8 cellular contexts compared by ENCODE assay signal in genomic region chr2:111659361-111660281, GRCh38.
DNase-seq lines count a peak whose midpoint lies in the region; ATAC-seq and TF ChIP-seq lines count a peak whose summit lies in the region.

No MANE protein-coding gene starts in this region.

- peaks cover 22% of the 10 kb centered on the region for H3K4me1 Mint-ChIP-seq in T-helper 2 cell treated with Interferon-gamma antibody and Interleukin-4, amounts not matched to agents 5 μg/mL and 100 μg/mL, for 36 hours (ENCODE audit: low read depth)

- no peak overlapping the region for H2BK12ac ChIP-seq in trophoblast cell (ENCODE audit: low read length)

- H2AK5ac ChIP-seq in trophoblast cell (ENCODE audit: low read length), result no peak overlapping the region

- peak; percentile 91 for DNase-seq in GM03348 (ENCODE audit: low spot score)
- DNase-seq in fibroblast of gingiva (ENCODE audit: low read depth), result peak; percentile 89
- peak; percentile 75 to 87 for DNase-seq in trophoblast cell
- DNase-seq in stimulated activated CD4-positive, alpha-beta T cell treated with anti-CD3 and anti-CD28 coated beads, Interleukin-2, amount 100 ng/mL, for 24 hours, result no peak
- DNase-seq in WERI-Rb-1, result no peak
- DNase-seq in T-helper 2 cell treated with Interferon-gamma antibody and Interleukin-4, amounts not matched to agents 5 μg/mL and 100 μg/mL, for 36 hours (ENCODE audit: low spot score), result no peak

- H3K9me3 ChIP-seq in OCI-LY3 (ENCODE audit: insufficient read depth, low read length), result no peaks in the 10 kb centered on the region
- H3K9me3 ChIP-seq in trophoblast cell (ENCODE audit: insufficient read depth, low read depth, low read length), result no peaks in the 10 kb centered on the region
- no peaks in the 10 kb centered on the region for H3K9me3 ChIP-seq in WERI-Rb-1 (ENCODE audit: severe bottlenecking)

- peak overlapping the region; percentile 2; the same call in 1 of the 2 replicates for H3K27ac ChIP-seq in OCI-LY3 (ENCODE audit: low read length)
- H3K27ac ChIP-seq in trophoblast cell (ENCODE audit: low read depth, low read length), result no peak overlapping the region
- no peak overlapping the region for H3K27ac ChIP-seq in WERI-Rb-1

- H2AFZ ChIP-seq in OCI-LY3 (ENCODE audit: low read depth, low read length) (no peak overlapping the region), trophoblast cell (ENCODE audit: insufficient read depth, low read length, poor library complexity) (no peak overlapping the region)

- H3K9ac ChIP-seq in OCI-LY3 (ENCODE audit: low read length), result no peak overlapping the region; the same call in 1 of the 2 replicates
- H3K9ac ChIP-seq in trophoblast cell (ENCODE audit: low read length), result no peak overlapping the region

- H3K27ac Mint-ChIP-seq in T-helper 2 cell treated with Interferon-gamma antibody and Interleukin-4, amounts not matched to agents 5 μg/mL and 100 μg/mL, for 36 hours, result no peak overlapping the region

- H3K4me2 ChIP-seq in OCI-LY3 (ENCODE audit: low read length) (peak overlapping the region; percentile 59), trophoblast cell (ENCODE audit: low read length) (no peak overlapping the region)

- H4K12ac ChIP-seq in trophoblast cell (ENCODE audit: low read depth, low read length), result no peak overlapping the region

- H3K14ac ChIP-seq in trophoblast cell (ENCODE audit: low read length), result no peak overlapping the region

- H3K9me3 Mint-ChIP-seq in T-helper 2 cell treated with Interferon-gamma antibody and Interleukin-4, amounts not matched to agents 5 μg/mL and 100 μg/mL, for 36 hours, result no peaks in the 10 kb centered on the region

- no peak overlapping the region for H2BK120ac ChIP-seq in trophoblast cell (ENCODE audit: insufficient read depth, low read length, poor library complexity)

- H4K20me1 ChIP-seq in OCI-LY3 (ENCODE audit: insufficient read depth, low read length), result no peaks in the 10 kb centered on the region

- H3K27me3 ChIP-seq in OCI-LY3 (ENCODE audit: low read depth, low read length) (peaks cover 13% of the 10 kb centered on the region), trophoblast cell (ENCODE audit: insufficient read depth, low read length) (no peaks in the 10 kb centered on the region), WERI-Rb-1 (ENCODE audit: insufficient read depth, low read depth, severe bottlenecking) (peaks cover 90% of the 10 kb centered on the region)

- no CpG with 5 or more reads among the region's 13 CpGs for whole genome bisulfite sequencing in trophoblast cell (ENCODE audit: extremely low coverage, insufficient coverage, insufficient read length)

- H3K23ac ChIP-seq in trophoblast cell (ENCODE audit: low read length), result no peak overlapping the region

- H2BK5ac ChIP-seq in trophoblast cell (ENCODE audit: low read depth, low read length, poor library complexity), result no peak overlapping the region

- no peaks in the 10 kb centered on the region for H3K36me3 Mint-ChIP-seq in T-helper 2 cell treated with Interferon-gamma antibody and Interleukin-4, amounts not matched to agents 5 μg/mL and 100 μg/mL, for 36 hours (ENCODE audit: low read depth)

- no peak overlapping the region for H3K18ac ChIP-seq in trophoblast cell (ENCODE audit: low read length)

- H3K36me3 ChIP-seq in OCI-LY3 (replicated peaks; ENCODE audit: low read depth, low read length) (no peaks in the 10 kb centered on the region), trophoblast cell (ENCODE audit: control insufficient read depth in 1 of 2, insufficient read depth in 2 of 2, low read length in 2 of 2) (no peaks in the 10 kb centered on the region), WERI-Rb-1 (no peaks in the 10 kb centered on the region)

- TF ChIP-seq CTCF in OCI-LY3 (IDR thresholded peaks at IDR 0.05; ENCODE audit: low read depth, low read length) (no peak), WERI-Rb-1 (IDR thresholded peaks at IDR 0.05; ENCODE audit: low read depth, low read length) (no peak)

- H3K79me1 ChIP-seq in trophoblast cell (ENCODE audit: low read length), result no peaks in the 10 kb centered on the region

- H3K4ac ChIP-seq in trophoblast cell (ENCODE audit: low read depth, low read length), result no peak overlapping the region

- H4K8ac ChIP-seq in trophoblast cell (ENCODE audit: low read depth, low read length), result no peak overlapping the region

- peaks cover 60% of the 10 kb centered on the region for H3K27me3 Mint-ChIP-seq in T-helper 2 cell treated with Interferon-gamma antibody and Interleukin-4, amounts not matched to agents 5 μg/mL and 100 μg/mL, for 36 hours (ENCODE audit: low read depth)

- peak overlapping the region; percentile 14; the same call in 1 of the 2 replicates for H3K4me3 ChIP-seq in OCI-LY3 (ENCODE audit: low read length)
- no peak overlapping the region for H3K4me3 ChIP-seq in trophoblast cell (ENCODE audit: low read depth, low read length)
- H3K4me3 ChIP-seq in WERI-Rb-1 (ENCODE audit: low read depth, low read length), result no peak overlapping the region

- H3K79me2 ChIP-seq in OCI-LY3 (ENCODE audit: low read length), result no peaks in the 10 kb centered on the region
- no peaks in the 10 kb centered on the region for H3K79me2 ChIP-seq in trophoblast cell (ENCODE audit: control insufficient read depth, insufficient read depth, low read length, poor library complexity)

- no peak overlapping the region for H4K91ac ChIP-seq in trophoblast cell (ENCODE audit: low read depth, low read length)

- no peak for ATAC-seq in GM18858 (IDR thresholded peaks at IDR 0.05; ENCODE audit: unreplicated experiment)

- peaks cover 69% of the 10 kb centered on the region for H3K4me1 ChIP-seq in OCI-LY3 (ENCODE audit: low read length)
- H3K4me1 ChIP-seq in trophoblast cell (ENCODE audit: control insufficient read depth in 1 of 2, insufficient read depth in 2 of 2, low read length in 2 of 2), result peaks cover 5 to 9% of the 10 kb centered on the region in 2 experiments

- H3K4me3 Mint-ChIP-seq in T-helper 2 cell treated with Interferon-gamma antibody and Interleukin-4, amounts not matched to agents 5 μg/mL and 100 μg/mL, for 36 hours, result no peak overlapping the region

Comparison
In these comparisons a context has a peak if more than half of its experiments do, and no peak if none do; other contexts are left out.
1. DNase-seq: peak in GM03348 (single experiment), fibroblast of gingiva (single experiment) and trophoblast cell (2 of 2); none in stimulated activated CD4-positive, alpha-beta T cell treated with anti-CD3 and anti-CD28 coated beads, Interleukin-2, amount 100 ng/mL, for 24 hours (0 of 2), WERI-Rb-1 (single experiment) and T-helper 2 cell treated with Interferon-gamma antibody and Interleukin-4, amounts not matched to agents 5 μg/mL and 100 μg/mL, for 36 hours (single experiment).